ENCODE assay signal across 17 cellular contexts in the genomic region with DNA sequence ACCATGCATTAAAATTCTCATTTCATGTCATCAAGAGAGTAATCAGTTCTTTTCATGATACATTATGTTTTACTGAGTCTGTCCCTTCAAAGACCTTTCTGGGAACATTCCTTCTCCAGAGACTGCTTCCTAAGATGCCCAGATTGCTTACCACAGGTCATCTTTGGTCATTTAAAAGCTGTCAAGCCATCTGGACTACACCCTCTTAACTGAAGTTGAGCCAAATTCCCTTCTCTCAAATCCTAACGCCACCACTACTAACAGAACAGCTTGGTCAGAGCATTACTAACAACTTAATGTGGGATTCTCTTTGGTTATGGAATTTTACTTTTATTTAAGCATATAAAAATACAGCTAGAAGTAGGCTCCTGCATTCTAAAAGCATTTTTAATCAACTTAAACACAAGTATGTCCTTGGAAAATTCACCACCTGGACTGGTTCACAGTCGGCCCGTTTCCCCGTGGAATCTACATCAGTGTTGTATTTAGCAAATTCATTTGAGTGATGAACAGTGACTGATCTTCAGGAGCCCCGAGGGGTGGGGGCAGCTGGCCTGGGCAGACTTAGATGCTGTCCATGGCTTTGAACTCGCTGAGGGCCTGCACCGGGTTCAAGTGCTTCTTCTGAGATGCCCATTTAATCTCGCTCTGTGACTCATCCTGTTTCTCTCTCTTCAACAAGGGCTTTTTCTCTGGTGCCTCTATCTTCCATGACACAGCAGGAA.
DNase-seq lines count a peak whose midpoint lies in the region; ATAC-seq, FAIRE-seq and TF ChIP-seq lines count a peak whose summit lies in the region.
"Had no signal": no experiment of that assay in that cellular context is flagged by ENCODE, and none has a peak within 500 bp of the region (broad histone marks: within the 10 kb centered on the region; RNA-seq: fewer than 3 reads in every experiment).

No MANE protein-coding gene starts in this region.

- H2BK20ac ChIP-seq in H1 (ENCODE audit: low read length): no peak overlapping the region

- no peak overlapping the region for H4K8ac ChIP-seq in H1 (ENCODE audit: extremely low read depth, insufficient read depth, low read length)

- no peaks in the 10 kb centered on the region for H3K79me2 ChIP-seq in H1 (ENCODE audit: control insufficient read depth in 1 of 2, insufficient read depth in 2 of 2, low read length in 2 of 2)

- H2AK5ac ChIP-seq in H1 (ENCODE audit: low read depth, low read length): no peak overlapping the region

- no peak for FAIRE-seq in H1 (lab: Jason Lieb, UNC)

- H3K4me3 ChIP-seq in H1 (ENCODE audit: extremely low read depth in 1 of 4, insufficient read depth in 2 of 4, low read depth in 3 of 4, low read length in 4 of 4): no peak overlapping the region
- H3K4me3 ChIP-seq: ascending aorta had no signal

- CTCF ChIA-PET in H1 (lab: Charles Lee; ENCODE audit: partially characterized antibody): interaction anchor here (0.8 to 5.1 kb wide), 11 partner anchors 8 to 186 kb away, joined by 3 to 36 read pairs (median 4); no protein-coding TSS in a partner anchor

- H2BK5ac ChIP-seq in H1 (ENCODE audit: low read depth, low read length): no peak overlapping the region

- H3K36me3 ChIP-seq in H1 (ENCODE audit: control insufficient read depth in 2 of 4, insufficient read depth in 4 of 4, low read length in 3 of 4): no peaks in the 10 kb centered on the region
- H3K36me3 ChIP-seq: ascending aorta had no signal

- H3K4me2 ChIP-seq in H1 (ENCODE audit: insufficient read depth in 1 of 2, low read depth in 2 of 2, low read length in 2 of 2): no peak overlapping the region

- H3K9me3 ChIP-seq in H1 (ENCODE audit: insufficient read depth in 2 of 2, low read depth in 1 of 2, low read length in 1 of 2): 0 out of 4 replicates have a peak, but pooled peaks cover 0 to 7% of the 10 kb centered on the region in 2 experiments
- H3K9me3 ChIP-seq: ascending aorta had no signal

- no peak overlapping the region for H2BK15ac ChIP-seq in H1 (ENCODE audit: low read length)

- no peaks in the 10 kb centered on the region for H3K79me1 ChIP-seq in H1 (ENCODE audit: low read depth, low read length)

- H3K4me1 ChIP-seq in H1 (replicated peaks in 1 of 4; ENCODE audit: control insufficient read depth in 3 of 4, insufficient read depth in 4 of 4, low read length in 3 of 4): no peaks in the 10 kb centered on the region
- H3K4me1 ChIP-seq: ascending aorta had no signal

- TF ChIP-seq RAD21 in H1 (IDR thresholded peaks at IDR 0.05 in 1 of 2, conservative IDR thresholded peaks at IDR 0.05 in 1 of 2; ENCODE audit: low read depth in 2 of 2, low read length in 2 of 2): no peak

- H4K20me1 ChIP-seq in H1 (replicated peaks in 1 of 2; ENCODE audit: control insufficient read depth in 1 of 2, insufficient read depth in 2 of 2, low read length in 2 of 2): no peaks in the 10 kb centered on the region

- POLR2A ChIA-PET in H1 (lab: Charles Lee; ENCODE audit: partially characterized antibody): no interaction called here

- H3K4me1 Mint-ChIP-seq in endothelial cell (ENCODE audit: unreplicated experiment): no peaks in the 10 kb centered on the region

- DNase-seq in G401 (ENCODE audit: low spot score) (peak; percentile 96), NCI-H82 (lab: John Stamatoyannopoulos, UW) (peak; percentile 50), H1 (ENCODE audit: low read depth in 1 of 2, low spot score in 2 of 2) (no peak), inferior parietal cortex (ENCODE audit: extremely low spot score) (peak; percentile 36), endothelial cell (ENCODE audit: low spot score) (no peak), T-helper 1 cell (no peak), NCI-H2029 treated with DMSO at 0.1 percent for 48 hours (lab: John Stamatoyannopoulos, UW) (no peak)
- DNase-seq: activated effector memory CD4-positive, alpha-beta T cell treated with Interleukin-2 at 50 U/mL for 16 hours; AML-193; NCI-H1092; NCI-H2171; occipital lobe had no signal

- H3K36me3 Mint-ChIP-seq in endothelial cell (ENCODE audit: low read depth, unreplicated experiment): no peaks in the 10 kb centered on the region

- no peak overlapping the region for H3K14ac ChIP-seq in H1 (ENCODE audit: insufficient read length)

- H4K5ac ChIP-seq in H1 (ENCODE audit: insufficient read length, low read depth, low read length): no peak overlapping the region

- H4K91ac ChIP-seq in H1 (replicated peaks; ENCODE audit: insufficient read length, low read length): no peak overlapping the region

- H3K23ac ChIP-seq in H1 (ENCODE audit: insufficient read length): no peak overlapping the region

- no peak for TF ChIP-seq EP300 in H1 (IDR thresholded peaks at IDR 0.05; ENCODE audit: borderline replicate concordance in 1 of 2, low read depth in 2 of 2, low read length in 2 of 2)

- no peak overlapping the region for H3K18ac ChIP-seq in H1 (ENCODE audit: extremely low read depth, low read length)

- no peak overlapping the region for H3K4me3 Mint-ChIP-seq in endothelial cell (ENCODE audit: unreplicated experiment)
- H3K4me3 Mint-ChIP-seq: T-helper 1 cell treated with Interleukin-12 subunit alpha and Interleukin-12 subunit beta and Interleukin-4 antibody, amounts not matched to agents 30 μg/mL and 1 μg/mL, for 36 hours had no signal

- in situ Hi-C loops in G401 (cut with HindIII; ENCODE audit: low sequenced_read_pairs): no loop called here

- no peaks in the 10 kb centered on the region for H3K23me2 ChIP-seq in H1 (ENCODE audit: low read depth, low read length)

- H3K4ac ChIP-seq in H1 (replicated peaks; ENCODE audit: insufficient read length, low read depth, low read length): no peak overlapping the region

- TF ChIP-seq POLR2A in H1 (IDR thresholded peaks at IDR 0.05; ENCODE audit: control extremely low read depth in 1 of 2, low read depth in 2 of 2, low read length in 2 of 2): no peak

- no peaks in the 10 kb centered on the region for H3K9me3 Mint-ChIP-seq in endothelial cell (ENCODE audit: unreplicated experiment)
- H3K9me3 Mint-ChIP-seq: T-helper 1 cell treated with Interleukin-12 subunit alpha and Interleukin-12 subunit beta and Interleukin-4 antibody, amounts not matched to agents 30 μg/mL and 1 μg/mL, for 36 hours had no signal

- no peak overlapping the region for H2BK120ac ChIP-seq in H1 (replicated peaks; ENCODE audit: low read depth, low read length)

- no peak overlapping the region for H3K27ac ChIP-seq in H1 (ENCODE audit: low read depth, low read length)
- H3K27ac ChIP-seq: ascending aorta, RWPE1 had no signal

- peak overlapping the region; percentile 77; the same call in 1 of the 2 replicates for H2AFZ ChIP-seq in H1 (ENCODE audit: low read length)

- no peak for ATAC-seq in GM21360 (IDR thresholded peaks at IDR 0.05; ENCODE audit: unreplicated experiment)
- ATAC-seq: left lobe of liver had no signal

- H3K27me3 Mint-ChIP-seq in endothelial cell (ENCODE audit: unreplicated experiment): no peaks in the 10 kb centered on the region

- H3K56ac ChIP-seq in H1 (replicated peaks; ENCODE audit: insufficient read length, low read depth, low read length): no peak overlapping the region

- no peak overlapping the region for H3K9ac ChIP-seq in H1 (replicated peaks in 1 of 4; ENCODE audit: extremely low read depth in 1 of 4, low read depth in 3 of 4, low read length in 3 of 4)

- no peak overlapping the region for H2BK12ac ChIP-seq in H1 (ENCODE audit: low read depth, low read length)

- TF ChIP-seq CTCF in H1 (IDR thresholded peaks at IDR 0.05; ENCODE audit: control extremely low read depth in 1 of 3, insufficient read depth in 1 of 3, low read depth in 1 of 3, low read length in 3 of 3) (no peak), endothelial cell (IDR thresholded peaks at IDR 0.05; ENCODE audit: unreplicated experiment) (no peak)

- 95% methylated on average over 8 of the region's 8 CpGs; no CpG with 5 or more reads in 1 of the 2 experiments for WGBS in H1 (ENCODE audit: extremely low coverage in 1 of 2, insufficient coverage in 1 of 2, insufficient read length in 1 of 2, insufficient replicate concordance in 2 of 2, low coverage in 1 of 2, low lambda C conversion rate in 2 of 2, missing lambda C conversion rate in 1 of 2), 2 experiments

- H3K27me3 ChIP-seq in H1 (replicated peaks in 1 of 4; ENCODE audit: control insufficient read depth in 3 of 4, extremely low read depth in 1 of 4, insufficient read depth in 3 of 4, low read length in 3 of 4): no peaks in the 10 kb centered on the region
- H3K27me3 ChIP-seq: ascending aorta had no signal

- no peak overlapping the region for H3K27ac Mint-ChIP-seq in endothelial cell (ENCODE audit: unreplicated experiment)
- H3K27ac Mint-ChIP-seq: T-helper 1 cell treated with Interleukin-12 subunit alpha and Interleukin-12 subunit beta and Interleukin-4 antibody, amounts not matched to agents 30 μg/mL and 1 μg/mL, for 36 hours had no signal

TF ChIP-seq in H1, 55 proteins besides CTCF, POLR2A, EP300 and RAD21:
- TF ChIP-seq KDM1A (IDR thresholded peaks at IDR 0.05; ENCODE audit: borderline replicate concordance, low read length): no peak
- TF ChIP-seq, protein P1, sequence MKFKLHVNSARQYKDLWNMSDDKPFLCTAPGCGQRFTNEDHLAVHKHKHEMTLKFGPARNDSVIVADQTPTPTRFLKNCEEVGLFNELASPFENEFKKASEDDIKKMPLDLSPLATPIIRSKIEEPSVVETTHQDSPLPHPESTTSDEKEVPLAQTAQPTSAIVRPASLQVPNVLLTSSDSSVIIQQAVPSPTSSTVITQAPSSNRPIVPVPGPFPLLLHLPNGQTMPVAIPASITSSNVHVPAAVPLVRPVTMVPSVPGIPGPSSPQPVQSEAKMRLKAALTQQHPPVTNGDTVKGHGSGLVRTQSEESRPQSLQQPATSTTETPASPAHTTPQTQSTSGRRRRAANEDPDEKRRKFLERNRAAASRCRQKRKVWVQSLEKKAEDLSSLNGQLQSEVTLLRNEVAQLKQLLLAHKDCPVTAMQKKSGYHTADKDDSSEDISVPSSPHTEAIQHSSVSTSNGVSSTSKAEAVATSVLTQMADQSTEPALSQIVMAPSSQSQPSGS (IDR thresholded peaks at IDR 0.05; ENCODE audit: low read length): no peak
- no peak for TF ChIP-seq SP1 (IDR thresholded peaks at IDR 0.05; ENCODE audit: low read depth, low read length)
- TF ChIP-seq CBX5 (IDR thresholded peaks at IDR 0.05; ENCODE audit: low read depth, low read length): no peak
- TF ChIP-seq, protein P2, sequence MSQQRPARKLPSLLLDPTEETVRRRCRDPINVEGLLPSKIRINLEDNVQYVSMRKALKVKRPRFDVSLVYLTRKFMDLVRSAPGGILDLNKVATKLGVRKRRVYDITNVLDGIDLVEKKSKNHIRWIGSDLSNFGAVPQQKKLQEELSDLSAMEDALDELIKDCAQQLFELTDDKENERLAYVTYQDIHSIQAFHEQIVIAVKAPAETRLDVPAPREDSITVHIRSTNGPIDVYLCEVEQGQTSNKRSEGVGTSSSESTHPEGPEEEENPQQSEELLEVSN (IDR thresholded peaks at IDR 0.05): no peak
- no peak for TF ChIP-seq RFX5 (IDR thresholded peaks at IDR 0.05; ENCODE audit: borderline replicate concordance, low read depth, low read length)
- no peak for TF ChIP-seq SIN3A (conservative IDR thresholded peaks at IDR 0.05 in 1 of 2, IDR thresholded peaks at IDR 0.05 in 1 of 2; ENCODE audit: low read depth in 1 of 2, low read length in 2 of 2)
- no peak for TF ChIP-seq SP2 (IDR thresholded peaks at IDR 0.05; ENCODE audit: low read length)

Comparison
In these comparisons a context has a peak if more than half of its experiments do, and no peak if none do; other contexts are left out.
1. DNase-seq: peak in G401 (single experiment), NCI-H82 (single experiment) and inferior parietal cortex (single experiment); none in H1 (0 of 2), endothelial cell (single experiment), T-helper 1 cell (0 of 5) and NCI-H2029 treated with DMSO at 0.1 percent for 48 hours (single experiment).